ENCODE assay signal across 20 cellular contexts in the genomic region with DNA sequence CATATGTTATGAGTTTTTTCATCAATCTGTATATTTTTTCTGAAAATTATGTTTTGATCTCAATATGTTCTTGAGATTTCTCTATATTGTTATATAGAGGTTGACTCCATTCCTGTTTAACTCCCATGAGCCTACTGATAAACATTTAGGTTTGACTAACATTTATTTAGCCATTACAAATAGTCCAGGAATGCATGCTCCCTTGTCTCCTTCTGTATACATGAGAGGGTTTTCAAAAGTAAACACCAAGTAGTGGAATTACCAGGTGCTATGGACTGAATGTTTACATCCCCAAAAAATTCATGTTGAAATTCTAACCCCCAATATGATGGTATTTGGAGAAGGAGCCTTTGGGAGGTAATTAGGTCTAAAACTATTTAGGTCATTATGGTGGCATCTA. TPM values are rescaled to one million over a fixed set of nuclear protein-coding genes. Genes with fewer than 3 reads are reported as not detected.
"Had no signal": no experiment of that assay in that cellular context is flagged by ENCODE, and none has a peak within 500 bp of the region (broad histone marks: within the 10 kb centered on the region; RNA-seq: fewer than 3 reads in every experiment).

No MANE protein-coding gene starts in this region.

- DNase-seq: KG1, MM.1S, NCI-H1092 treated with DMSO at 0.1 percent for 48 hours, NCI-H1436, NCI-H187, NCI-H2029 treated with DMSO at 0.1 percent for 48 hours, NCI-H2107, NCI-H2227 treated with DMSO at 0.1 percent for 48 hours, NCI-H524, NCI-H526 treated with DMSO at 0.1 percent for 48 hours, NCI-H748 treated with DMSO at 0.1 percent for 48 hours, SHP77, SK-N-SH, SW 1271, T-cell had no signal

- H3K9me3 Mint-ChIP-seq: T-cell had no signal

- H3K9ac ChIP-seq: SK-N-SH had no signal

- H3K4me2 ChIP-seq: SK-N-SH had no signal

- H3K4me3 Mint-ChIP-seq: T-cell had no signal

- ATAC-seq: Panc1, T-cell had no signal

- H3K27me3 Mint-ChIP-seq: T-cell had no signal

- H3K9me3 ChIP-seq: SK-N-SH had no signal

- H3K4me1 Mint-ChIP-seq: T-cell had no signal

- H3K27ac ChIP-seq: RWPE1 had no signal

- H3K27ac Mint-ChIP-seq: T-cell had no signal

RNA-seq across cellular contexts. Expression of a gene that starts 3.5 kb away (rescaled TPM):
- total RNA-seq: HT-29, NCI-H460, SK-MEL-5, T-cell had no signal
- polyA plus RNA-seq: SK-N-SH had no signal

RNA-seq across cellular contexts. Expression of a gene that starts 14.7 kb away (rescaled TPM):
- total RNA-seq: HT-29, NCI-H460, SK-MEL-5, T-cell had no signal
- polyA plus RNA-seq: SK-N-SH had no signal

RNA-seq across cellular contexts. Expression of a gene that starts 43.2 kb away (rescaled TPM):
- total RNA-seq: HT-29, NCI-H460, SK-MEL-5, T-cell had no signal
- polyA plus RNA-seq: SK-N-SH had no signal
